ENCODE assay signal across 8 cellular contexts in the genomic region with DNA sequence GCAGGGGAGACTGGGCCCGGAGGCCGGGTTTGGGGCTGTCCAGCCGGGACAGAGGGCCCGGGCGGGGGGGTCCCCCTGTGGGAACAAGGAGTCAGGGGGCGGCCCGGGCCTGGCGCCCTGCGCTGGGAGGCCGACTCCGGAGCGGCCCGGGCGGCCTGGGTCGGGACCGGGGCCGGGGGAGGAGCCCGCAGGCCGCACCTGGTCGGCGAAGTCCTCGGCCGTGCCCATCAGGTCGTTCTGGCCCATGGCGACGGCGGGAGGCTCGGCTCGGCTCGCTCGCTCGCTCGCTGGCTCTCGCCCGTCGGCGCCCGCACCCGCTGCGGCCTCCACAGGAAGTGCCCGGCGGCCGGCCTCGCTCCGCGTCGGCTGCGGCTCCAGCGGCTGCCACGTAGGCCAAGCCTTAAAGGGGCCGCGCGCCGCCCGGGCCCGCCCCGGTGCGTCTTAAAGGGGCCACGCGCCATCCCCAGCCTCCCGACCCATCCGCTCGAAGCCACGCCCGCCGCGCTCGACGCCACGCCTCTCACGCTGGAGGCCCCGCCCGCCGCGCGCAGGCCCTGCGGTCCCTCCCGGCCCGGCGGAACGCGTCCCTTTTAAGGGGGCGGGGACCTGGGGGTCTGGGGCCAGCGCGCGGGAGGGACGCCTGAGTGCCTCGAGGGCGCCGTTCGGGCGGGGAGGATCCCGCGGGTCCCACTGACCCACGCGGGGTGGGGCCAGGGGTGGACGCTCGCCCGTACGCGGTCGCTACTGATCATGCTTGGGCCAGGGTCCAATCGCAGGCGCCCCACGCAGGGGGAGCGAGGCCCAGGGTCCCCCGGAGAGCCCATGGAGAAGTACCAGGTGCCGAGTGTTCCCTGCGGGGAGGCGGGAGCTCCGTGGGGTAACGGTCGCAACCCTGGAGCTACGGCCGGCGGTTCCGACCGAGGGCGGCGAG. TPM values are rescaled to one million over a fixed set of nuclear protein-coding genes. Genes with fewer than 3 reads are reported as not detected.
A peak's percentile ranks its signal among the peaks of the same experiment; 100 is the strongest.
DNase-seq lines count a peak whose midpoint lies in the region; ATAC-seq, FAIRE-seq and TF ChIP-seq lines count a peak whose summit lies in the region.

TSS of gene STKLD1 (plus strand) at position 643 of the 931 bp plus-strand sequence. CDS start at position 751, 108 bp downstream.
TSS of gene SURF4 (minus strand) at position 337 of the 931 bp plus-strand sequence. CDS start at position 246, 91 bp downstream.

- no peaks in the 10 kb centered on the region for H3K9me3 ChIP-seq in keratinocyte (ENCODE audit: control insufficient read depth, low read depth, low read length)

- peak; percentile 88 for TF ChIP-seq POLR2A in GM19099 (IDR thresholded peaks at IDR 0.05; ENCODE audit: extremely low read depth, insufficient read length, low read depth)

- H3K4me3 ChIP-seq in keratinocyte (ENCODE audit: control insufficient read depth in 2 of 3, extremely low read depth in 1 of 3, insufficient read depth in 2 of 3, low read depth in 1 of 3, low read length in 3 of 3): peak within 1 kb of the TSS; percentile 83 to 99 (median 95)

- peak within 1 kb of the TSS; percentile 97 for H3K9ac ChIP-seq in keratinocyte (ENCODE audit: control insufficient read depth, extremely low read depth, insufficient read depth, low read length)

- H3K36me3 ChIP-seq in keratinocyte (ENCODE audit: control insufficient read depth in 2 of 2, extremely low read depth in 1 of 2, insufficient read depth in 2 of 2, low read length in 2 of 2): peaks cover 8 to 13% of the 10 kb centered on the region in 2 experiments

- DNase-seq in AG20443 (ENCODE audit: low spot score) (peak; percentile 100), NCI-H345 treated with DMSO at 0.1 percent for 48 hours (lab: John Stamatoyannopoulos, UW; ENCODE audit: unreplicated experiment) (peak; percentile 82), keratinocyte (ENCODE audit: low read depth, low spot score) (no peak)
- peak; percentile 84 for DNase-seq in activated CD4-positive, CD25-positive, alpha-beta regulatory T cell treated with anti-CD3 and anti-CD28 coated beads, Interleukin-2, amount 50 U/mL, for 16 hours (ENCODE audit: low read depth, low spot score)
- DNase-seq in central memory CD4-positive, alpha-beta T cell: peak; percentile 91
- peak; percentile 96 for DNase-seq in stimulated activated CD4-positive, alpha-beta T cell treated with anti-CD3 and anti-CD28 coated beads, Interleukin-12 subunit alpha, Interleukin-12 subunit beta, amount 100 ng/mL, for 4 hours

- peak within 1 kb of the TSS; percentile 90 for H3K4me2 ChIP-seq in keratinocyte (ENCODE audit: control insufficient read depth, extremely low read depth, insufficient read depth, low read depth, low read length)

- peaks cover 45% of the 10 kb centered on the region for H3K79me2 ChIP-seq in keratinocyte (ENCODE audit: control insufficient read depth, insufficient read depth, low read length)

- dilution Hi-C loops in keratinocyte (cut with MboI; ENCODE audit: extremely low pct_ligation_motif_present, low sequenced_read_pairs): no loop called here

- peak; percentile 93 for ATAC-seq in HG03354 (IDR thresholded peaks at IDR 0.05; ENCODE audit: poor library complexity, severe bottlenecking, unreplicated experiment)

- peak within 1 kb of the TSS; percentile 69 for H2AFZ ChIP-seq in keratinocyte (ENCODE audit: control insufficient read depth, low read length)

- H3K27me3 ChIP-seq in keratinocyte (ENCODE audit: control insufficient read depth, extremely low read depth, insufficient read depth, low read length): no peaks in the 10 kb centered on the region

- TF ChIP-seq CTCF in keratinocyte (optimal IDR thresholded peaks at IDR 0.05 in 1 of 3, IDR thresholded peaks at IDR 0.05 in 1 of 3, conservative IDR thresholded peaks at IDR 0.05 in 1 of 3; ENCODE audit: extremely low read depth in 1 of 3, insufficient read depth in 2 of 3, low read length in 3 of 3): no peak

- peaks cover 20% of the 10 kb centered on the region for H4K20me1 ChIP-seq in keratinocyte (ENCODE audit: control insufficient read depth, extremely low read depth, insufficient read depth, low read length)

- FAIRE-seq in keratinocyte (lab: Jason Lieb, UNC): no peak

- peaks cover 8% of the 10 kb centered on the region for H3K9me1 ChIP-seq in keratinocyte (ENCODE audit: control insufficient read depth, extremely low read depth, insufficient read depth, low read length)

- H3K4me1 ChIP-seq in keratinocyte (ENCODE audit: control insufficient read depth, extremely low read depth, insufficient read depth, low read length): peaks cover 31% of the 10 kb centered on the region

- peak within 1 kb of the TSS; percentile 92 for H3K27ac ChIP-seq in keratinocyte (ENCODE audit: control insufficient read depth, insufficient read depth, low read length)

RNA-seq across cellular contexts. Expression of gene STKLD1, which starts in this region (rescaled TPM):
- polyA plus RNA-seq in keratinocyte: 0.39 to 0.77 TPM in 2 of 3 replicates, not detected in the other
- polyA plus RNA-seq in keratinocyte (2011; ENCODE audit: low read depth): 0.09 TPM
- 0.18 and 0.35 TPM in 2 replicates for polyA plus RNA-seq in keratinocyte (2011; cell fraction: cytosol; rRNA removed)
- 1.2 and 2.5 TPM in 2 replicates for polyA plus RNA-seq in keratinocyte (2011; cell fraction: nucleus; rRNA removed)
- polyA plus RNA-seq in keratinocyte (2012; ENCODE audit: low replicate concordance): 0.39 and 0.86 TPM in 2 replicates
- not detected in 3 replicates for polyA minus RNA-seq in keratinocyte
- polyA minus RNA-seq in keratinocyte (2011; cell fraction: cytosol; rRNA and poly(A)+ RNA removed): not detected
- 0.85 TPM in 1 of 2 replicates, not detected in the other for polyA minus RNA-seq in keratinocyte (2011; cell fraction: nucleus; rRNA and poly(A)+ RNA removed)

RNA-seq across cellular contexts. Expression of gene SURF4, which starts in this region (rescaled TPM):
- polyA plus RNA-seq in keratinocyte: 120 to 232 TPM (median 153 TPM) in 3 replicates
- 60.5 TPM for polyA plus RNA-seq in keratinocyte (2011; ENCODE audit: low read depth)
- polyA plus RNA-seq in keratinocyte (2011; cell fraction: cytosol; rRNA removed): 123 and 124 TPM in 2 replicates
- 238 and 252 TPM in 2 replicates for polyA plus RNA-seq in keratinocyte (2011; cell fraction: nucleus; rRNA removed)
- 98.3 and 183 TPM in 2 replicates for polyA plus RNA-seq in keratinocyte (2012; ENCODE audit: low replicate concordance)
- 166 to 368 TPM (median 173 TPM) in 3 replicates for polyA minus RNA-seq in keratinocyte
- polyA minus RNA-seq in keratinocyte (2011; cell fraction: cytosol; rRNA and poly(A)+ RNA removed): 206 TPM
- 165 and 207 TPM in 2 replicates for polyA minus RNA-seq in keratinocyte (2011; cell fraction: nucleus; rRNA and poly(A)+ RNA removed)
